8 cellular contexts compared by ENCODE assay signal in genomic region chr5:20654033-20654432, GRCh38.
"Had no signal": no experiment of that assay in that cellular context is flagged by ENCODE, and none has a peak within 500 bp of the region (broad histone marks: within the 10 kb centered on the region; RNA-seq: fewer than 3 reads in every experiment).

No MANE protein-coding gene starts in this region.

- H3K27ac ChIP-seq: HL-60 had no signal

- H3K4me3 ChIP-seq: GM23338 had no signal

- H3K4me2 ChIP-seq: GM23338 had no signal

- FAIRE-seq: H1, H54, HepG2 had no signal

- ATAC-seq: GM23338, HepG2 had no signal

- DNase-seq: H9, HCEC 1CT, KG1 had no signal

- H2AFZ ChIP-seq: GM23338 had no signal
